In the genomic region with DNA sequence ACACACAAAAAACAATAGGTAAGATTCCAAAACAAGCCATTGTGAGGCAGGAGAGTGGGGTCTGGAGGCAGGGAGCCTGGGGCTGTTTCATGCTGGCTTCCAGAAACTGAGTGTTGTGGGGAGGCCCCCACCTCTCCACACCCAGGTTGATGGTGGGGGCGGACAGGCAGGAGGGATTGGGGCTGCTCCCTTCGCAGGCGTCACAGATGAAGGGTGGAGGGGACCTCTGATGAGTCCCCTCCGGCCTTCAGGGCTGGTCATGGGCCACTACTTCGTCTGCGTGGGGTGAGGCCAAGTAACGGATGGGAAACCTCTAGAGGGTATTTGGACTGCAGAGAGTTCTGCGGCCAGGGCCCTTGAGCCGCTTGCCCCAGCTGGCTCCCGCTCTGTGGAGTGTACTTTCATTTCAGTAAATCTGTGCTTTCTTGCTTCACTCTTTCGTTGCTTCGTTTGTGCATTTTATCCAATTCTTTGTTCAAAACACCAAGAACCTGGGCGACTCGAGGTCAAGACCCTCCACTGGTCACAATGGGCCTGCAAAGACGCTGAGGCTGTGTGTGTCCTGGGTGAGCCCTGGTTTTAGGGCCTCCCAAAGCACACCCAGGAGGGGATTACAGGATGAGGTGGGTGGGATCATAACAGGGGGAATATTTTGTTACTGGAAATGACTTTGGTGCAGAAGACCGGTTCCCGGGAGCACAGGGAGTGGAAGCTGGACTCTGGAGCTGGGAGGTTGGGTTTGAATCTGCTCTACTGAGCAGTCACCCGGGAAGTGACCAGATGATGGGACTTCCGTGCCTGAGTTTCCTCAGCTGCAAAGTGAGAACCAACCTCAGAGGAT, we compare ENCODE assay signal across 22 cellular contexts.
A peak's percentile ranks its signal among the peaks of the same experiment; 100 is the strongest.
DNase-seq lines count a peak whose midpoint lies in the region; ATAC-seq and TF ChIP-seq lines count a peak whose summit lies in the region.
"Had no signal": no experiment of that assay in that cellular context is flagged by ENCODE, and none has a peak within 500 bp of the region (broad histone marks: within the 10 kb centered on the region; RNA-seq: fewer than 3 reads in every experiment).

No MANE protein-coding gene starts in this region.

- intact Hi-C loops in CD14-positive monocyte (cut with micrococcal nuclease) = no loop called here
- intact Hi-C loops in spleen (cut with DNase I; ENCODE audit: low total_unique reads) = no loop called here

- H3K27ac ChIP-seq in spleen = no peak overlapping the region
- H3K27ac ChIP-seq: HL-60, Peyer's patch, SJCRH30 had no signal

- H3K4me1 Mint-ChIP-seq in CD14-positive monocyte (peaks cover 4% of the 10 kb centered on the region), chondrocyte (ENCODE audit: low read depth) (no peaks in the 10 kb centered on the region), nephron progenitor cell (peaks cover 25% of the 10 kb centered on the region)

- H3K27me3 ChIP-seq in spleen (replicated peaks in 1 of 7) = peaks cover 0 to 19% (median 0%) of the 10 kb centered on the region in 7 donors
- H3K27me3 ChIP-seq: MG63, Peyer's patch had no signal

- H3K36me3 Mint-ChIP-seq in CD14-positive monocyte (no peaks in the 10 kb centered on the region), chondrocyte (ENCODE audit: low read depth) (no peaks in the 10 kb centered on the region), nephron progenitor cell (ENCODE audit: low read depth) (no peaks in the 10 kb centered on the region)

- no peak for ATAC-seq in HG03196 (IDR thresholded peaks at IDR 0.05; ENCODE audit: unreplicated experiment)
- no peak for ATAC-seq in HG03095 (IDR thresholded peaks at IDR 0.05; ENCODE audit: unreplicated experiment)
- ATAC-seq: HepG2, K562 had no signal

- H3K4me3 Mint-ChIP-seq in CD14-positive monocyte (peak overlapping the region in 1 of 2 donors; percentile 7), chondrocyte (ENCODE audit: unreplicated experiment) (no peak overlapping the region), nephron progenitor cell (no peak overlapping the region)
- H3K4me3 Mint-ChIP-seq: CD4-positive, alpha-beta T cell had no signal

- no peak for TF ChIP-seq POLR2A in spleen (IDR thresholded peaks at IDR 0.05)

- TF ChIP-seq CTCF in CD14-positive monocyte (IDR thresholded peaks at IDR 0.05) (no peak), chondrocyte (IDR thresholded peaks at IDR 0.05) (no peak), nephron progenitor cell (IDR thresholded peaks at IDR 0.05) (no peak), spleen (IDR thresholded peaks at IDR 0.05 in 8 of 11, conservative IDR thresholded peaks at IDR 0.05 in 3 of 11) (no peak)

- DNase-seq in CD14-positive monocyte (ENCODE audit: low spot score) (peak; percentile 6), chondrocyte (ENCODE audit: low spot score) (peak; percentile 59), nephron progenitor cell (no peak), spleen (peak; percentile 53), NAMALWA (ENCODE audit: low spot score) (no peak)
- DNase-seq: CD4-positive, alpha-beta T cell; COR-L47; DMS79; MG63; NCI-H1048; NCI-H1417 treated with DMSO at 0.1 percent for 48 hours; NCI-H187 treated with DMSO at 0.1 percent for 48 hours; NCI-H2107; NCI-H510A; NCI-H748 treated with DMSO at 0.1 percent for 48 hours; SJCRH30 had no signal

- peaks cover 5 to 16% (median 11%) of the 10 kb centered on the region in 3 donors for H3K27me3 Mint-ChIP-seq in CD14-positive monocyte (ENCODE audit: low read depth in 3 of 3)
- H3K27me3 Mint-ChIP-seq in chondrocyte (ENCODE audit: low read depth) = peaks cover 34% of the 10 kb centered on the region
- H3K27me3 Mint-ChIP-seq in nephron progenitor cell (ENCODE audit: low read depth, poor library complexity) = peaks cover 16% of the 10 kb centered on the region
- H3K27me3 Mint-ChIP-seq: CD4-positive, alpha-beta T cell had no signal

- peaks cover 0 to 4% (median 0%) of the 10 kb centered on the region in 7 donors for H3K9me3 Mint-ChIP-seq in CD14-positive monocyte
- no peaks in the 10 kb centered on the region for H3K9me3 Mint-ChIP-seq in chondrocyte (ENCODE audit: low read depth)
- peaks cover 3% of the 10 kb centered on the region for H3K9me3 Mint-ChIP-seq in nephron progenitor cell
- H3K9me3 Mint-ChIP-seq: CD4-positive, alpha-beta T cell had no signal

- H3K36me3 ChIP-seq in spleen = no peaks in the 10 kb centered on the region
- H3K36me3 ChIP-seq: MG63, Peyer's patch, SJCRH30 had no signal

- no peaks in the 10 kb centered on the region for H3K9me3 ChIP-seq in spleen
- H3K9me3 ChIP-seq: MG63, Peyer's patch, SJCRH30 had no signal

- H3K27ac Mint-ChIP-seq in CD14-positive monocyte = no peak overlapping the region
- no peak overlapping the region for H3K27ac Mint-ChIP-seq in chondrocyte (ENCODE audit: unreplicated experiment)
- H3K27ac Mint-ChIP-seq in nephron progenitor cell = peak overlapping the region; percentile 61
- H3K27ac Mint-ChIP-seq: CD4-positive, alpha-beta T cell had no signal

- no peaks in the 10 kb centered on the region for H3K4me1 ChIP-seq in spleen
- H3K4me1 ChIP-seq: Peyer's patch, SJCRH30 had no signal

- 80 to 89% (median 85%) methylated on average over 18 to 19 of the region's 19 CpGs for WGBS in spleen, 5 donors

- H3K4me3 ChIP-seq in spleen = no peak overlapping the region
- H3K4me3 ChIP-seq: K562, MG63, Peyer's patch, SJCRH30 had no signal

Comparison
In these comparisons a context has a peak if more than half of its experiments do, and no peak if none do; other contexts are left out.
1. DNase-seq: peak in CD14-positive monocyte (single experiment), chondrocyte (single experiment) and spleen (single experiment); none in nephron progenitor cell (single experiment) and NAMALWA (single experiment).